ENCODE assay signal across 8 cellular contexts in the genomic region with DNA sequence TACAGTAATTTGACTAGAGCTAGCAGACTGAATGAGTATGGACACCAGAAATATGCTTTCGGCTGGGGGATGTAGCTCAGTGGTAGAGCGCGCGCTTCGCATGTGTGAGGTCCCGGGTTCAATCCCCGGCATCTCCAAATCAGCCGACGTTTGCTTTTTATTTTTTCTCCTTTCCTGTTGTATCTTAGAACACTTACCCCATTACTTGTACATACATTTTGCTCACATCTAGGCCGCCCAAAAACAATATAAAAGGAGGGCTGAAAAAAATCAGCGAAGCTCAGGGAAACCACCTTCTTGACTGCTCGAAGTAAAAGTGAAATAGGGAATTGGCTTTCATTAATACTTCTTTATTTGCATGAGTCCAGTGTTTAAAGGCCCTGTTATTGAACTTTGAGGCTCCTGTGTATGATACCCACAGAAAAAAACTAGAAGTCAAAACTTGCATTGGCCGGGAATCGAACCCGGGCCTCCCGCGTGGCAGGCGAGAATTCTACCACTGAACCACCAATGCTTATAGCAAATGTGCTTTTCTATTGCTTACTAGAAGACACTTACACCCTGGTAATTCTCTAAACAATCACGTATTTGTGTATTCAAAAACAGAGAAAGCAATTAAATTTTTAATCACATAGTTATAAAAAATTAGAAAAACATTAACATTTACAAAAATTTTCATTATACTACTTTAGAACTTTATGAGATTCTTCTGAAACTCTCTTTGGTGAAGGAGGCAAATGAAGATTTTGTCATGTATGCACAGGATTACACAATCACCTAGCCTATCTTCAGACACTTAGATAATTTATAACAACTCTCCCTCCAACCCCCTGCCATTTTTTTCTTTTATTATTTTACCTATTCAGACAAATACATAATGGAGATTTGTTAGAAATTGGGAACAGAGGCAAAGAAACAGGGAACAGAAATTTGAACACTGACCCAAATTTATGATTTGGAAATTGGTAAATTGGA. TPM values are rescaled to one million over a fixed set of nuclear protein-coding genes. Genes with fewer than 3 reads are reported as not detected.
DNase-seq lines count a peak whose midpoint lies in the region; ATAC-seq, FAIRE-seq and TF ChIP-seq lines count a peak whose summit lies in the region.

No MANE protein-coding gene starts in this region.

- POLR2A ChIA-PET in AG04450 (lab: Yijun Ruan, JAX): interaction anchor here (0.6 to 1.3 kb wide), 4 partner anchors 34 to 66 kb away, joined by 3 to 13 read pairs (median 4); no protein-coding TSS in a partner anchor

- WGBS in spleen, 5 donors: 0 to 1% (median 1%) methylated on average over 19 of the region's 19 CpGs

- H3K4me1 ChIP-seq in spleen: peaks cover 4 to 48% (median 20%) of the 10 kb centered on the region in 6 donors

- H3K4me3 ChIP-seq in AG04450 (ENCODE audit: low read depth, low read length) (peak overlapping the region; percentile 83), spleen (peak overlapping the region; percentile 46 to 97 (median 73))

- TF ChIP-seq POLR2A in spleen (IDR thresholded peaks at IDR 0.05): no peak

- ATAC-seq in GM18909 (IDR thresholded peaks at IDR 0.05; ENCODE audit: poor library complexity, unreplicated experiment) (peak; percentile 71), HG03196 (IDR thresholded peaks at IDR 0.05; ENCODE audit: unreplicated experiment) (peak; percentile 63)
- peak; percentile 74 for ATAC-seq in activated CD4-positive, CD25-positive, alpha-beta regulatory T cell treated with anti-CD3 and anti-CD28 coated beads, Interleukin-2, amount 50 U/mL, for 24 hours

- TF ChIP-seq CTCF in AG04450 (IDR thresholded peaks at IDR 0.05; ENCODE audit: low read depth, low read length): no peak
- TF ChIP-seq CTCF in spleen (IDR thresholded peaks at IDR 0.05 in 8 of 11, conservative IDR thresholded peaks at IDR 0.05 in 3 of 11): peak in 2 of 11 experiments; percentile 11

- intact Hi-C loops in spleen (cut with DNase I; ENCODE audit: low total_unique reads): no loop called here

- H3K27me3 ChIP-seq in AG04450 (ENCODE audit: control insufficient read depth, insufficient read depth, low read length): peaks cover 4% of the 10 kb centered on the region
- no peaks in the 10 kb centered on the region for H3K27me3 ChIP-seq in spleen (replicated peaks in 1 of 7)

- H3K9me3 ChIP-seq in AG04450 (ENCODE audit: control insufficient read depth, insufficient read depth, low read length) (no peaks in the 10 kb centered on the region; the same call in 1 of the 2 replicates), spleen (no peaks in the 10 kb centered on the region)

- H3K36me3 ChIP-seq in spleen: no peaks in the 10 kb centered on the region

- DNase-seq in AG04450 (ENCODE audit: low read depth, low spot score) (peak; percentile 67), NCI-H345 (lab: John Stamatoyannopoulos, UW) (peak; percentile 82), cerebellar cortex (ENCODE audit: low spot score) (peak; percentile 90), spleen (peak; percentile 85)

- peak; percentile 98 for FAIRE-seq in islet of Langerhans (lab: Jason Lieb, UNC)

- peak overlapping the region; percentile 25 for H3K27ac ChIP-seq in AG04450 (ENCODE audit: low read depth, low read length)
- peak overlapping the region; percentile 83 to 98 (median 92) for H3K27ac ChIP-seq in spleen

- CTCF ChIA-PET in AG04450 (lab: Charles Lee): interaction anchor here (1.6 to 3.1 kb wide), 2 partner anchors 66 to 188 kb away, joined by 9 to 18 read pairs; no protein-coding TSS in a partner anchor

RNA-seq across cellular contexts. Expression of a gene that starts 35.2 kb away (rescaled TPM):
- polyA plus RNA-seq in AG04450 (2011; rRNA removed) (20.2 and 20.7 TPM in 2 replicates), spleen (1 to 10 TPM; 3.5 to 7.8 (median 4.8) TPM)
- polyA minus RNA-seq in AG04450 (2011; rRNA and poly(A)+ RNA removed): 43.2 and 51.0 TPM in 2 replicates
- total RNA-seq in spleen: 10 to 100 TPM; 28.4 to 74.9 (median 32.1) TPM

Comparison
In these comparisons a context has a peak if more than half of its experiments do, and no peak if none do; other contexts are left out.
1. Peak in every context shown above with its lines: DNase-seq, ATAC-seq, H3K4me3 ChIP-seq and H3K27ac ChIP-seq.